Comparison of ENCODE assay signal across 8 cellular contexts in the genomic region with DNA sequence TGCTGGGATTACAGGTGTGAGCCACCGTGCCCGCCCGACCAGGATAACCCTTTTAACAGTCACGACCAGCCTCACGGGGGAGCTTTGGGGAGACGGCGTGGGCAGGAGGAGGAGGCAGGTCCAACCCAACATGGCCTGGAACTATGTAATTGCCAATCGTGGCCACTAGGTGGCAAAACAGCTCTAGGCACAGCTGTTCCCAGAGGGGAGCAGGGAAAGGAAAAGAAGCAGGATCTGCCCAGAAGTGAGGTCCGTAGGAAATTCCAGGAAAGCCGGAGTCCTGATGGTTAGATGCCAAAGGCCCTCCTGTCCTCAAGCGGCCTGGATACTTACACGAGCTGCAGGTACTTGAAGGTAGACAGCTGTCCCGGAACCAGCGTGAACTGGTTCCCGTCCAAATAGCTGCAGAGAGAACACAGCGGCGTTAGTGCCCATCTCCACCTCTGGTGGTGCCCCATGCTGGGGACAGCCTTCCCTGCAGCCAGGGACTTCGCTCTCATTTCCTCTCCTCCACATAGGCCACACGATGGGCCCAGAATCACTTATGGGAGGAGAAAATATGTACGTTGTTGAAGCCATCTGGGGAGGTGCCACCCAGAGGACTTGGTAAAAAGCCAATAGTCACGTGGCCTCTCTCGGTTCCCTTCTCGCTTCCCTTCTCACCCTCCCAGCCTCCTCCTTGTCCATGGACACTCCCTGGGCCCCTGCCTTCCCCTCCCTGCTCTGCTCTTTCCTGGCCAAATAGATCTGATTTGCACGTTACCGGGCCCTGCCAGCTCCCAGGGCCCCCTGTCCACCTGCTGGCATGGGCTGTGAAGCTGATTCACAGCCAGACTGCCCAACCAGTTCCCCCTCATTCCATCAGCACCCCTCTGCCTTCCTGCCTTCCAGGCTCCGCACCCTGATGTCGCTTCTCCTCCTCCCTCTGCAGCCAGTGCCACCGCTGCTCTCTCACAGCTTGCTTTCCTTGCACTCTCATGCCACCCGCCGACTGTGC.
DNase-seq lines count a peak whose midpoint lies in the region; ATAC-seq lines count a peak whose summit lies in the region.

No MANE protein-coding gene starts in this region.

- ATAC-seq in GM18520 (IDR thresholded peaks at IDR 0.05; ENCODE audit: unreplicated experiment) (peak; percentile 43), HG03442 (IDR thresholded peaks at IDR 0.05; ENCODE audit: unreplicated experiment) (peak; percentile 79), memory B cell (ENCODE audit: low read depth) (peak; percentile 89)

- H3K27ac Mint-ChIP-seq in memory B cell, result peak overlapping the region; percentile 15

- H3K4me1 Mint-ChIP-seq in memory B cell, result peaks cover 11% of the 10 kb centered on the region

- no peaks in the 10 kb centered on the region for H3K36me3 Mint-ChIP-seq in memory B cell

- peaks cover 11% of the 10 kb centered on the region for H3K27me3 Mint-ChIP-seq in memory B cell

- DNase-seq in A172 (ENCODE audit: low spot score) (peak; percentile 91), NCI-H524 treated with DMSO at 0.1 percent for 48 hours (lab: John Stamatoyannopoulos, UW) (peak; percentile 6), memory B cell (ENCODE audit: low spot score in 2 of 2) (peak; percentile 69 to 75)
- DNase-seq in activated CD4-positive, alpha-beta T cell treated with anti-CD3 and anti-CD28 coated beads, Interleukin-2, amount 50 U/mL, for 4 hours, result peak; percentile 67 to 71
- peak; percentile 52 for DNase-seq in effector CD4-positive, alpha-beta T cell
- peak; percentile 50 for DNase-seq in stimulated activated CD8-positive, alpha-beta memory T cell treated with anti-CD3 and anti-CD28 coated beads, Interleukin-12 subunit alpha, Interleukin-12 subunit beta, amount 100 ng/mL, for 1 hour (ENCODE audit: low read depth)

- H3K9me3 Mint-ChIP-seq in memory B cell, result no peaks in the 10 kb centered on the region

- H3K4me3 Mint-ChIP-seq in memory B cell, result peak overlapping the region; percentile 67

Comparison
In these comparisons a context has a peak if more than half of its experiments do, and no peak if none do; other contexts are left out.
1. Peak in every context shown above with its lines: DNase-seq and ATAC-seq.
2. DNase-seq: peak in every context shown above with its lines; median percentile 91 in A172; 72 in memory B cell; 69 in activated CD4-positive, alpha-beta T cell treated with anti-CD3 and anti-CD28 coated beads, Interleukin-2, amount 50 U/mL, for 4 hours; 52 in effector CD4-positive, alpha-beta T cell; 50 in stimulated activated CD8-positive, alpha-beta memory T cell treated with anti-CD3 and anti-CD28 coated beads, Interleukin-12 subunit alpha, Interleukin-12 subunit beta, amount 100 ng/mL, for 1 hour; 6 in NCI-H524 treated with DMSO at 0.1 percent for 48 hours.